In the genomic region with DNA sequence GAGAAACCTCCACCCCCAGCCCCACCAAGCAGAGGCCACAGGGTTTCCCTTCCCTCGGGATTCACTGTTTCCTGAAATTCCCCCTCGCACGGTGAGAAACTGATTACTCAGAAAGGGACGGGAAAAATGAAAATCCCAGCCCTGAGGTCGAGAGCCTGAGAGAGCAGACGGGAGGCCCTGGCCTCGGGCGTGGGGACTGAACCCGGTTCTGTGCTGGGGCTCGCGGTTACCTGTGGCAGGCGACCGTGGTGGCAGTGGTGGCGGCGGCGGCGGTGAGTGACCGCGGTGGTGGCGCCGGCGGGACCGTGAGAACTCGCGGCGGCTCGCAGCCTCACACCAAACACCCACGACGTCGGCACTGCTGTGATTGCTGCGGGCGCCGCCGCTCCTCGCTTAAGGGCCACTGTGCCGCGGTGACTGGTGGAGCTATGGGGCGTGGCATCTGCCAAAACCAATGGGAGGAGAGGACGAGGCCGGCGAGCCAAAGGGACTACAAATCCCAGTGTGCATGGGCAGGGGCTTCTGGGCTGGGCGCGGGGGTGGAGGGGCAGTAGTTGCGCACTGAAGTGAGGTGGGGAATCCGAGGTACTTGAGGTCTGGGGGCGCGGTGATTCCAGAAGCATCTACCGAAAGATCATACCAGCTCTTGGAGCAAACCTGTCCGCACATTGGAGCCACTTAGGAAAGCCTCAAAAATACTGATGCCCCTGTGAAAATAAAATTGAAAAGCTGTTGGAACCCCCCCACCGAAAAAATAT, we compare ENCODE assay signal across 1 cellular context.
A peak's percentile ranks its signal among the peaks of the same experiment; 100 is the strongest.
TF ChIP-seq lines count a peak whose summit lies in the region.

TSS of gene LGMN (minus strand) at position 369 of the 758 bp plus-strand sequence. CDS start 15,841 bp downstream, outside the sequence.

TF ChIP-seq in GM12878, 131 proteins besides CTCF, POLR2A, EP300 and RAD21 (continued from another document and continues in another):
- TF ChIP-seq E2F8 (IDR thresholded peaks at IDR 0.05; ENCODE audit: low read depth, partially characterized antibody) (peak; percentile 40), BHLHE40 (IDR thresholded peaks at IDR 0.05; ENCODE audit: borderline replicate concordance in 1 of 2, low read depth in 2 of 2, low read length in 1 of 2) (peak; percentile 62 to 94; a peak in 3 of 4 replicates), PBX3 (IDR thresholded peaks at IDR 0.05; ENCODE audit: insufficient replicate concordance, low read depth, low read length) (peak; percentile 19), PAX8 (IDR thresholded peaks at IDR 0.05) (no peak), RB1 (IDR thresholded peaks at IDR 0.05; ENCODE audit: borderline replicate concordance) (0 out of 2 replicates have a peak, but pooled peaks have one; percentile 61), LARP7 (IDR thresholded peaks at IDR 0.05) (peak; percentile 71; the same call in 1 of the 2 replicates), ZNF217 (IDR thresholded peaks at IDR 0.05) (peak; percentile 71), FOXM1 (IDR thresholded peaks at IDR 0.05; ENCODE audit: low read depth, low read length) (no peak), KLF5 (IDR thresholded peaks at IDR 0.05; ENCODE audit: partially characterized antibody) (no peak), PAX5 (IDR thresholded peaks at IDR 0.05; ENCODE audit: borderline replicate concordance, low read depth, low read length) (peak; percentile 67; the same call in 1 of the 2 replicates), CEBPB (IDR thresholded peaks at IDR 0.05; ENCODE audit: borderline replicate concordance in 1 of 2, low read depth in 2 of 2, low read length in 2 of 2) (no peak), CREM (IDR thresholded peaks at IDR 0.05; ENCODE audit: low read depth) (no peak), TAF1 (IDR thresholded peaks at IDR 0.05; ENCODE audit: borderline replicate concordance, low read depth, low read length) (0 out of 2 replicates have a peak, but pooled peaks have one; percentile 23), JUND (IDR thresholded peaks at IDR 0.05; ENCODE audit: low read depth, low read length) (no peak), IRF5 (IDR thresholded peaks at IDR 0.05; ENCODE audit: borderline replicate concordance) (peak; percentile 68), MEF2B (IDR thresholded peaks at IDR 0.05; ENCODE audit: partially characterized antibody, poor library complexity, severe bottlenecking) (peak; percentile 87), GATAD2B (conservative IDR thresholded peaks at IDR 0.05; ENCODE audit: low read depth) (peak; percentile 97; the same call in 1 of the 2 replicates), POLR2AphosphoS5 (IDR thresholded peaks at IDR 0.05; ENCODE audit: low read length) (peak; percentile 85), MTA2 (IDR thresholded peaks at IDR 0.05; ENCODE audit: low read depth) (peak; percentile 47), RELB (IDR thresholded peaks at IDR 0.05; ENCODE audit: low read depth) (peak; percentile 65; the same call in 1 of the 2 replicates), WRNIP1 (IDR thresholded peaks at IDR 0.05; ENCODE audit: borderline replicate concordance, low read depth, low read length) (no peak), MTA3 (IDR thresholded peaks at IDR 0.05; ENCODE audit: borderline replicate concordance, low read length) (0 out of 2 replicates have a peak, but pooled peaks have one; percentile 29), IKZF1 (conservative IDR thresholded peaks at IDR 0.05) (peak; percentile 91), ZNF687 (IDR thresholded peaks at IDR 0.05) (peak; percentile 75; the same call in 1 of the 2 replicates), NRF1 (conservative IDR thresholded peaks at IDR 0.05; ENCODE audit: low read depth, low read length) (no peak), ATF7 (IDR thresholded peaks at IDR 0.05; ENCODE audit: low read depth) (no peak), TCF12 (IDR thresholded peaks at IDR 0.05; ENCODE audit: low read depth, low read length) (peak; percentile 62; the same call in 1 of the 2 replicates), NR2C1 (IDR thresholded peaks at IDR 0.05) (no peak), POLR2AphosphoS2 (IDR thresholded peaks at IDR 0.05; ENCODE audit: low read depth, low read length) (peak; percentile 93), ASH2L (IDR thresholded peaks at IDR 0.05; ENCODE audit: borderline replicate concordance, low read depth) (no peak), CBX3 (IDR thresholded peaks at IDR 0.05; ENCODE audit: borderline replicate concordance, low read depth) (no peak), HSF1 (IDR thresholded peaks at IDR 0.05; ENCODE audit: low read depth, low read length) (no peak)
- TF ChIP-seq, protein P1, sequence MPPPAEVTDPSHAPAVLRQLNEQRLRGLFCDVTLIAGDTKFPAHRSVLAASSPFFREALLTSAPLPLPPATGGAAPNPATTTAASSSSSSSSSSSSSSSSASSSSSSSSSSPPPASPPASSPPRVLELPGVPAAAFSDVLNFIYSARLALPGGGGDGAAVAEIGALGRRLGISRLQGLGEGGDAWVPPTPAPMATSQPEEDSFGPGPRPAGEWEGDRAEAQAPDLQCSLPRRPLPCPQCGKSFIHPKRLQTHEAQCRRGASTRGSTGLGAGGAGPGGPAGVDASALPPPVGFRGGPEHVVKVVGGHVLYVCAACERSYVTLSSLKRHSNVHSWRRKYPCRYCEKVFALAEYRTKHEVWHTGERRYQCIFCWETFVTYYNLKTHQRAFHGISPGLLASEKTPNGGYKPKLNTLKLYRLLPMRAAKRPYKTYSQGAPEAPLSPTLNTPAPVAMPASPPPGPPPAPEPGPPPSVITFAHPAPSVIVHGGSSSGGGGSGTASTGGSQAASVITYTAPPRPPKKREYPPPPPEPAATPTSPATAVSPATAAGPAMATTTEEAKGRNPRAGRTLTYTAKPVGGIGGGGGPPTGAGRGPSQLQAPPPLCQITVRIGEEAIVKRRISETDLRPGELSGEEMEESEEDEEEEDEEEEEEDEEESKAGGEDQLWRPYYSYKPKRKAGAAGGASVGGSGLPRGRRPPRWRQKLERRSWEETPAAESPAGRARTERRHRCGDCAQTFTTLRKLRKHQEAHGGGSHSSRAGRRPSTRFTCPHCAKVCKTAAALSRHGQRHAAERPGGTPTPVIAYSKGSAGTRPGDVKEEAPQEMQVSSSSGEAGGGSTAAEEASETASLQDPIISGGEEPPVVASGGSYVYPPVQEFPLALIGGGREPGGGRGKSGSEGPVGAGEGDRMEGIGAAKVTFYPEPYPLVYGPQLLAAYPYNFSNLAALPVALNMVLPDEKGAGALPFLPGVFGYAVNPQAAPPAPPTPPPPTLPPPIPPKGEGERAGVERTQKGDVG (CRISPR knock-in tag; IDR thresholded peaks at IDR 0.05), result no peak
- TF ChIP-seq, protein P2, sequence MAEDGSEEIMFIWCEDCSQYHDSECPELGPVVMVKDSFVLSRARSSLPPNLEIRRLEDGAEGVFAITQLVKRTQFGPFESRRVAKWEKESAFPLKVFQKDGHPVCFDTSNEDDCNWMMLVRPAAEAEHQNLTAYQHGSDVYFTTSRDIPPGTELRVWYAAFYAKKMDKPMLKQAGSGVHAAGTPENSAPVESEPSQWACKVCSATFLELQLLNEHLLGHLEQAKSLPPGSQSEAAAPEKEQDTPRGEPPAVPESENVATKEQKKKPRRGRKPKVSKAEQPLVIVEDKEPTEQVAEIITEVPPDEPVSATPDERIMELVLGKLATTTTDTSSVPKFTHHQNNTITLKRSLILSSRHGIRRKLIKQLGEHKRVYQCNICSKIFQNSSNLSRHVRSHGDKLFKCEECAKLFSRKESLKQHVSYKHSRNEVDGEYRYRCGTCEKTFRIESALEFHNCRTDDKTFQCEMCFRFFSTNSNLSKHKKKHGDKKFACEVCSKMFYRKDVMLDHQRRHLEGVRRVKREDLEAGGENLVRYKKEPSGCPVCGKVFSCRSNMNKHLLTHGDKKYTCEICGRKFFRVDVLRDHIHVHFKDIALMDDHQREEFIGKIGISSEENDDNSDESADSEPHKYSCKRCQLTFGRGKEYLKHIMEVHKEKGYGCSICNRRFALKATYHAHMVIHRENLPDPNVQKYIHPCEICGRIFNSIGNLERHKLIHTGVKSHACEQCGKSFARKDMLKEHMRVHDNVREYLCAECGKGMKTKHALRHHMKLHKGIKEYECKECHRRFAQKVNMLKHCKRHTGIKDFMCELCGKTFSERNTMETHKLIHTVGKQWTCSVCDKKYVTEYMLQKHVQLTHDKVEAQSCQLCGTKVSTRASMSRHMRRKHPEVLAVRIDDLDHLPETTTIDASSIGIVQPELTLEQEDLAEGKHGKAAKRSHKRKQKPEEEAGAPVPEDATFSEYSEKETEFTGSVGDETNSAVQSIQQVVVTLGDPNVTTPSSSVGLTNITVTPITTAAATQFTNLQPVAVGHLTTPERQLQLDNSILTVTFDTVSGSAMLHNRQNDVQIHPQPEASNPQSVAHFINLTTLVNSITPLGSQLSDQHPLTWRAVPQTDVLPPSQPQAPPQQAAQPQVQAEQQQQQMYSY (CRISPR knock-in tag; IDR thresholded peaks at IDR 0.05), result no peak
